In genomic region chr1:29237906-29238600, GRCh38 we compare ENCODE assay signal across 1 cellular context.
TF ChIP-seq lines count a peak whose summit lies in the region.

No MANE protein-coding gene starts in this region.

TF ChIP-seq in GM12878, 131 proteins besides CTCF, POLR2A, EP300 and RAD21:
- TF ChIP-seq BHLHE40 (IDR thresholded peaks at IDR 0.05; ENCODE audit: borderline replicate concordance in 1 of 2, low read depth in 2 of 2, low read length in 1 of 2): peak in 1 of 2 experiments; percentile 10; a peak in 1 of 4 replicates
- peak; percentile 86; the same call in 1 of the 2 replicates for TF ChIP-seq EZH2 (IDR thresholded peaks at IDR 0.05; ENCODE audit: borderline replicate concordance, control insufficient read depth, low read depth, low read length)
- TF ChIP-seq, protein P1, sequence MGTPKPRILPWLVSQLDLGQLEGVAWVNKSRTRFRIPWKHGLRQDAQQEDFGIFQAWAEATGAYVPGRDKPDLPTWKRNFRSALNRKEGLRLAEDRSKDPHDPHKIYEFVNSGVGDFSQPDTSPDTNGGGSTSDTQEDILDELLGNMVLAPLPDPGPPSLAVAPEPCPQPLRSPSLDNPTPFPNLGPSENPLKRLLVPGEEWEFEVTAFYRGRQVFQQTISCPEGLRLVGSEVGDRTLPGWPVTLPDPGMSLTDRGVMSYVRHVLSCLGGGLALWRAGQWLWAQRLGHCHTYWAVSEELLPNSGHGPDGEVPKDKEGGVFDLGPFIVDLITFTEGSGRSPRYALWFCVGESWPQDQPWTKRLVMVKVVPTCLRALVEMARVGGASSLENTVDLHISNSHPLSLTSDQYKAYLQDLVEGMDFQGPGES (IDR thresholded peaks at IDR 0.05): no peak
